Comparison of ENCODE assay signal across 8 cellular contexts in genomic region chr10:114520453-114520852, GRCh38.
A peak's percentile ranks its signal among the peaks of the same experiment; 100 is the strongest.
DNase-seq lines count a peak whose midpoint lies in the region; ATAC-seq and TF ChIP-seq lines count a peak whose summit lies in the region.

No MANE protein-coding gene starts in this region.

- H3K27ac ChIP-seq in SJSA1 (peak overlapping the region; percentile 26; the same call in 1 of the 2 replicates), foreskin keratinocyte (peak overlapping the region; percentile 95), temporal lobe (ENCODE audit: low read depth, low read length) (peak overlapping the region; percentile 38)

- H3K36me3 Mint-ChIP-seq in T-helper 2 cell treated with Interferon-gamma antibody and Interleukin-4, amounts not matched to agents 5 μg/mL and 100 μg/mL, for 36 hours (ENCODE audit: low read depth): peaks cover 39% of the 10 kb centered on the region

- no peak overlapping the region for H3K4me3 ChIP-seq in SJSA1

- peaks cover 40% of the 10 kb centered on the region for H3K4me1 ChIP-seq in SJSA1 (replicated peaks)
- H3K4me1 ChIP-seq in foreskin keratinocyte: peaks cover 24% of the 10 kb centered on the region

- ATAC-seq in foreskin keratinocyte (peak; percentile 72), GM21786 (IDR thresholded peaks at IDR 0.05; ENCODE audit: unreplicated experiment) (no peak)

- peak overlapping the region; percentile 39 for H3K4me3 Mint-ChIP-seq in T-helper 2 cell treated with Interferon-gamma antibody and Interleukin-4, amounts not matched to agents 5 μg/mL and 100 μg/mL, for 36 hours

- H3K27me3 ChIP-seq in SJSA1 (replicated peaks) (no peaks in the 10 kb centered on the region), foreskin keratinocyte (no peaks in the 10 kb centered on the region)

- H3K4me1 Mint-ChIP-seq in T-helper 2 cell treated with Interferon-gamma antibody and Interleukin-4, amounts not matched to agents 5 μg/mL and 100 μg/mL, for 36 hours (ENCODE audit: low read depth): peaks cover 80% of the 10 kb centered on the region

- DNase-seq in T-helper 2 cell treated with Interferon-gamma antibody and Interleukin-4, amounts not matched to agents 5 μg/mL and 100 μg/mL, for 36 hours (ENCODE audit: low spot score): no peak
- DNase-seq in T-helper 2 cell (no peak), SJSA1 (ENCODE audit: low read depth in 1 of 2, low spot score in 2 of 2) (peak in 1 of 2 experiments; percentile 70), foreskin keratinocyte (peak; percentile 92 to 95), retina (no peak)
- DNase-seq in activated CD4-positive, CD25-positive, alpha-beta regulatory T cell treated with anti-CD3 and anti-CD28 coated beads, Interleukin-2, amount 50 U/mL, for 72 hours: no peak

- no peaks in the 10 kb centered on the region for H3K36me3 ChIP-seq in SJSA1

- H3K27ac Mint-ChIP-seq in T-helper 2 cell treated with Interferon-gamma antibody and Interleukin-4, amounts not matched to agents 5 μg/mL and 100 μg/mL, for 36 hours: peak overlapping the region; percentile 24

- H3K9me3 Mint-ChIP-seq in T-helper 2 cell treated with Interferon-gamma antibody and Interleukin-4, amounts not matched to agents 5 μg/mL and 100 μg/mL, for 36 hours: no peaks in the 10 kb centered on the region

- no peaks in the 10 kb centered on the region for H3K9me3 ChIP-seq in SJSA1 (replicated peaks)

- TF ChIP-seq CTCF in foreskin keratinocyte (conservative IDR thresholded peaks at IDR 0.05): no peak

- H3K27me3 Mint-ChIP-seq in T-helper 2 cell treated with Interferon-gamma antibody and Interleukin-4, amounts not matched to agents 5 μg/mL and 100 μg/mL, for 36 hours (ENCODE audit: low read depth): no peaks in the 10 kb centered on the region

Comparison
In these comparisons a context has a peak if more than half of its experiments do, and no peak if none do; other contexts are left out.
1. DNase-seq: peak in foreskin keratinocyte (2 of 2); none in T-helper 2 cell treated with Interferon-gamma antibody and Interleukin-4, amounts not matched to agents 5 μg/mL and 100 μg/mL, for 36 hours (single experiment), T-helper 2 cell (0 of 5), retina (single experiment) and activated CD4-positive, CD25-positive, alpha-beta regulatory T cell treated with anti-CD3 and anti-CD28 coated beads, Interleukin-2, amount 50 U/mL, for 72 hours (single experiment).
2. H3K27ac ChIP-seq: peak in every context shown above with its lines; median percentile 95 in foreskin keratinocyte; 38 in temporal lobe; 26 in SJSA1.